7 cellular contexts compared by ENCODE assay signal in the genomic region with DNA sequence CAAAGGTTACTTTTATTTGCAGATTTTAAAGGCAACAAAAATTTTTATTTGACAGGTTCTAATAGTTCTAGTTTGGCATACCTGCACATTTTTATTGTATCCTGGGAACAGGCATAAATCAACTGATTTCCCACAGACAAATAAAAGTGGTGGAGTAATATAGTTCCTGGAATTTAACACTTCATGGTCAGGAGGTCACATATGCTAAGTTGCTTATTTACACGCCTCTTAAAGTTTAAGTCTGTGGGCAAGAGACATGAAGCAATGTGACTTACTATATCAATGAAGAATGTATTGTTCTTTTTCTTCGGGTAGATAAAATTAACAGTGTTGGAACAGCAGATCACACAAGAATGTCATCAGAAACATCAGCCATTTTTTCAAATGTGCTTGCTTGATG.
DNase-seq lines count a peak whose midpoint lies in the region; TF ChIP-seq lines count a peak whose summit lies in the region.
"Not testable (repeated sequence)": the region's sequence is repeated elsewhere in the genome, so short reads cannot be mapped to it uniquely, and the experiment has no call there.

No MANE protein-coding gene starts in this region.

- H3K27me3 ChIP-seq in BJ (ENCODE audit: control insufficient read depth, insufficient read depth, low read length) = not testable (repeated sequence)

- CTCF ChIA-PET in BJ (lab: Yijun Ruan, JAX) = not testable (repeated sequence)

- not testable (repeated sequence) for H3K36me3 ChIP-seq in BJ (ENCODE audit: control insufficient read depth, insufficient read depth, low read length)

- not testable (repeated sequence) for H3K4me3 ChIP-seq in BJ (ENCODE audit: low read depth, low read length); HFF-Myc (replicated peaks; ENCODE audit: low read depth, low read length); cardiac fibroblast (replicated peaks in 1 of 2; ENCODE audit: low read depth in 2 of 2, low read length in 2 of 2); fibroblast of mammary gland (ENCODE audit: control insufficient read depth, low read depth, low read length)

- POLR2A ChIA-PET in BJ (lab: Charles Lee) = not testable (repeated sequence)

- not testable (repeated sequence) for TF ChIP-seq CTCF in BJ (IDR thresholded peaks at IDR 0.05; ENCODE audit: insufficient read depth, low read depth, low read length); HFF-Myc (IDR thresholded peaks at IDR 0.05; ENCODE audit: low read depth, low read length, missing control alignments); cardiac fibroblast (IDR thresholded peaks at IDR 0.05; ENCODE audit: low read depth, low read length); fibroblast of mammary gland (conservative IDR thresholded peaks at IDR 0.05; ENCODE audit: control insufficient read depth, insufficient read depth, low read depth, low read length)

- DNase-seq in BJ (ENCODE audit: low read depth) = peak; percentile 43
- DNase-seq in HFF-Myc (ENCODE audit: extremely low read depth, low read depth) = peak; percentile 22
- peak; percentile 9 for DNase-seq in amniotic epithelial cell (ENCODE audit: low read depth)
- DNase-seq in cardiac fibroblast (ENCODE audit: low read depth in 2 of 2) = peak; percentile 10 to 25
- DNase-seq in fibroblast of mammary gland (ENCODE audit: low read depth) = peak; percentile 11
- peak; percentile 88 for DNase-seq in iris pigment epithelial cell (ENCODE audit: low read depth)
- DNase-seq in non-pigmented ciliary epithelial cell (ENCODE audit: low read depth) = peak; percentile 18

Comparison
In these comparisons a context has a peak if more than half of its experiments do, and no peak if none do; other contexts are left out.
1. DNase-seq: peak in every context shown above with its lines; median percentile 88 in iris pigment epithelial cell; 43 in BJ; 22 in HFF-Myc; 18 in non-pigmented ciliary epithelial cell; 18 in cardiac fibroblast; 11 in fibroblast of mammary gland; 9 in amniotic epithelial cell.